Comparison of ENCODE assay signal across 22 cellular contexts in the genomic region with DNA sequence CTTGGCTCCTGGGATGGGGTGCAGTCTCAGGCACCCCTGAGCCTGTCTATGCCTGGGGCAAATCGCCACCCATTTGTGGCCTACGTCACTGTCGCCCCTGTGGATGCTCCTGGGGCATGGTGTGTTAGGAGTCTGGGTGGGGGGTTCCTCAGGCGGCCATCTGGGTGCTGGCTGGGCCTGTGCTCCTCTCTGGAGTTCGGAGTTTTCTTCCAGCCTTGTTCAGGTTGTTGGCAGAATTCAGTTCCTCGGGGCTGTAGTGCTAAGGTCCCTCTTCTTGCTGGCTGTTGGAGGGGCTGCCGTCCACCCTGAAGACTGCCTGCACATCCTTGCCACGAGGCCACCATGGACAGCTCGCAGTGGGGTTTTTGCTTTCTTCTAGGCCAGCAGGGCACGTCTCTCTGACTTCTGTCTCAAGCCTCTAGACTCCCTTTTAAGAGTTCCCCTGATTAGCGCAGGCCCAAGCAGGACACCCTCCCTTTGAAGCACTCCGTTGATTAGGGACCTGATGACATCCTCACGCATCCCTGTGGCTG.
DNase-seq lines count a peak whose midpoint lies in the region; ATAC-seq and TF ChIP-seq lines count a peak whose summit lies in the region.
"Had no signal": no experiment of that assay in that cellular context is flagged by ENCODE, and none has a peak within 500 bp of the region (broad histone marks: within the 10 kb centered on the region; RNA-seq: fewer than 3 reads in every experiment).

No MANE protein-coding gene starts in this region.

- no peak overlapping the region for H3K27ac ChIP-seq in neuronal stem cell (replicated peaks; ENCODE audit: low read length)
- no peak overlapping the region for H3K27ac ChIP-seq in upper lobe of right lung
- H3K27ac ChIP-seq in gastroesophageal sphincter = no peak overlapping the region
- H3K27ac ChIP-seq: A549; BLaER1 treated with 17β-estradiol and CSF1 and Interleukin-3, amounts not matched to agents 10 nM and 100 nM had no signal

- H3K27me3 Mint-ChIP-seq in natural killer cell treated with Interleukin-12 subunit alpha and Interleukin-12 subunit beta and Interleukin-15 and Interleukin-18, amount 100 ng/mL, for 72 hours = peaks cover 12 to 21% of the 10 kb centered on the region in 2 donors
- peaks cover 5 to 25% of the 10 kb centered on the region in 2 donors for H3K27me3 Mint-ChIP-seq in natural killer cell (ENCODE audit: low read depth in 2 of 2)

- no peak overlapping the region for H3K14ac ChIP-seq in neuronal stem cell (ENCODE audit: low read length)

- H3K18ac ChIP-seq in neuronal stem cell (ENCODE audit: low read length) = peak overlapping the region; percentile 8

- no peak overlapping the region for H3K9ac ChIP-seq in neuronal stem cell (ENCODE audit: low read depth, low read length, poor library complexity)
- H3K9ac ChIP-seq: BLaER1 treated with 17β-estradiol and CSF1 and Interleukin-3, amounts not matched to agents 10 nM and 100 nM had no signal

- TF ChIP-seq EP300 in Ishikawa (IDR thresholded peaks at IDR 0.05; ENCODE audit: borderline replicate concordance) (no peak), gastroesophageal sphincter (IDR thresholded peaks at IDR 0.05) (no peak)

- no peak overlapping the region for H2BK15ac ChIP-seq in neuronal stem cell (ENCODE audit: low read length)

- H2AFZ ChIP-seq in neuronal stem cell (ENCODE audit: low read length) = no peak overlapping the region

- no peak overlapping the region for H2AK5ac ChIP-seq in neuronal stem cell (ENCODE audit: low read depth, low read length)

- H3K4me3 Mint-ChIP-seq in natural killer cell treated with Interleukin-12 subunit alpha and Interleukin-12 subunit beta and Interleukin-15 and Interleukin-18, amount 100 ng/mL, for 72 hours = no peak overlapping the region
- H3K4me3 Mint-ChIP-seq in natural killer cell = no peak overlapping the region
- H3K4me3 Mint-ChIP-seq: CD14-positive monocyte; CD4-positive, alpha-beta T cell; CD8-positive, alpha-beta memory T cell had no signal

- TF ChIP-seq POLR2A in gastroesophageal sphincter (IDR thresholded peaks at IDR 0.05) = no peak

- no peak overlapping the region for H3K23ac ChIP-seq in neuronal stem cell (ENCODE audit: low read depth, low read length, poor library complexity)

- H3K4me2 ChIP-seq in neuronal stem cell (ENCODE audit: insufficient read depth, low read length, poor library complexity, severe bottlenecking) = no peak overlapping the region
- H3K4me2 ChIP-seq: A549; BLaER1 treated with 17β-estradiol and CSF1 and Interleukin-3, amounts not matched to agents 10 nM and 100 nM had no signal

- no CpG with 5 or more reads among the region's 13 CpGs for WGBS in neuronal stem cell (ENCODE audit: extremely low coverage in 2 of 2, insufficient read length in 2 of 2, insufficient replicate concordance in 1 of 2), 2 donors
- WGBS in gastroesophageal sphincter (ENCODE audit: low coverage in 1 of 2), 2 donors = 44 to 94% methylated on average over 3 to 8 of the region's 13 CpGs

- DNase-seq in natural killer cell treated with Interleukin-12 subunit alpha and Interleukin-12 subunit beta and Interleukin-15 and Interleukin-18, amount 100 ng/mL, for 72 hours (ENCODE audit: low spot score) = no peak
- no peak for DNase-seq in natural killer cell
- no peak for DNase-seq in neuronal stem cell (ENCODE audit: low spot score)
- peak; percentile 39 for DNase-seq in upper lobe of right lung
- no peak for DNase-seq in effector CD4-positive, alpha-beta T cell
- DNase-seq: 8988T; ACHN; AML-193; BE2C; Calu3; CD4-positive, alpha-beta T cell; CD8-positive, alpha-beta memory T cell; COR-L47; DMS79 treated with DMSO at 0.1 percent for 48 hours; GOT3; HCEC 1CT had no signal

- intact Hi-C loops in natural killer cell (cut with micrococcal nuclease) (no loop called here), upper lobe of right lung (cut with DNase I) (no loop called here)

- peaks cover 4 to 6% of the 10 kb centered on the region in 2 donors for H3K4me1 ChIP-seq in neuronal stem cell (ENCODE audit: control insufficient read depth in 2 of 2, insufficient read depth in 1 of 2, low read depth in 1 of 2, low read length in 2 of 2)
- no peaks in the 10 kb centered on the region for H3K4me1 ChIP-seq in upper lobe of right lung
- no peaks in the 10 kb centered on the region for H3K4me1 ChIP-seq in gastroesophageal sphincter
- H3K4me1 ChIP-seq: A549, BE2C had no signal

- no peaks in the 10 kb centered on the region for H3K9me3 Mint-ChIP-seq in natural killer cell treated with Interleukin-12 subunit alpha and Interleukin-12 subunit beta and Interleukin-15 and Interleukin-18, amount 100 ng/mL, for 72 hours
- no peaks in the 10 kb centered on the region for H3K9me3 Mint-ChIP-seq in natural killer cell
- H3K9me3 Mint-ChIP-seq: CD4-positive, alpha-beta T cell had no signal

- H3K27me3 ChIP-seq in neuronal stem cell (ENCODE audit: control insufficient read depth in 3 of 3, insufficient read depth in 3 of 3, low read depth in 1 of 3, low read length in 3 of 3) = peaks cover 0 to 4% (median 0%) of the 10 kb centered on the region in 3 experiments
- H3K27me3 ChIP-seq in upper lobe of right lung = peaks cover 3% of the 10 kb centered on the region
- peaks cover 48% of the 10 kb centered on the region for H3K27me3 ChIP-seq in gastroesophageal sphincter
- H3K27me3 ChIP-seq: BE2C had no signal

- no peak overlapping the region for H2BK5ac ChIP-seq in neuronal stem cell (ENCODE audit: low read length)

- H3K36me3 Mint-ChIP-seq in natural killer cell treated with Interleukin-12 subunit alpha and Interleukin-12 subunit beta and Interleukin-15 and Interleukin-18, amount 100 ng/mL, for 72 hours = no peaks in the 10 kb centered on the region
- no peaks in the 10 kb centered on the region for H3K36me3 Mint-ChIP-seq in natural killer cell
- H3K36me3 Mint-ChIP-seq: CD14-positive monocyte; CD8-positive, alpha-beta memory T cell had no signal

- TF ChIP-seq CTCF in natural killer cell (IDR thresholded peaks at IDR 0.05) (no peak), upper lobe of right lung (IDR thresholded peaks at IDR 0.05) (no peak), gastroesophageal sphincter (IDR thresholded peaks at IDR 0.05) (no peak)

- TF ChIP-seq RAD21 in Ishikawa (IDR thresholded peaks at IDR 0.05; ENCODE audit: low read depth) = no peak

- H3K79me1 ChIP-seq in neuronal stem cell (ENCODE audit: low read depth, low read length) = no peaks in the 10 kb centered on the region

- H4K8ac ChIP-seq in neuronal stem cell (ENCODE audit: low read depth, low read length) = no peak overlapping the region

- H3K4me1 Mint-ChIP-seq in natural killer cell treated with Interleukin-12 subunit alpha and Interleukin-12 subunit beta and Interleukin-15 and Interleukin-18, amount 100 ng/mL, for 72 hours (ENCODE audit: low read depth in 2 of 2) = no peaks in the 10 kb centered on the region
- no peaks in the 10 kb centered on the region for H3K4me1 Mint-ChIP-seq in natural killer cell
- H3K4me1 Mint-ChIP-seq: CD8-positive, alpha-beta memory T cell had no signal

- H3K4ac ChIP-seq in neuronal stem cell (ENCODE audit: low read length) = no peak overlapping the region

- no peaks in the 10 kb centered on the region for H3K9me3 ChIP-seq in neuronal stem cell (replicated peaks in 1 of 2; ENCODE audit: control insufficient read depth in 2 of 2, insufficient read depth in 1 of 2, low read depth in 1 of 2, low read length in 2 of 2)
- H3K9me3 ChIP-seq in upper lobe of right lung = no peaks in the 10 kb centered on the region
- H3K9me3 ChIP-seq in gastroesophageal sphincter = peaks cover 0 to 8% (median 0%) of the 10 kb centered on the region in 3 donors
- H3K9me3 ChIP-seq: A549, BE2C had no signal

- no peak overlapping the region for H2BK120ac ChIP-seq in neuronal stem cell (ENCODE audit: low read depth, low read length)

- no peak overlapping the region for H2BK12ac ChIP-seq in neuronal stem cell (ENCODE audit: low read length)

- H3K4me3 ChIP-seq in neuronal stem cell (ENCODE audit: low read length in 2 of 2) (no peak overlapping the region), upper lobe of right lung (no peak overlapping the region), gastroesophageal sphincter (no peak overlapping the region)
- H3K4me3 ChIP-seq: A549; BLaER1 treated with 17β-estradiol and CSF1 and Interleukin-3, amounts not matched to agents 10 nM and 100 nM had no signal

- peak; percentile 21 to 28 for ATAC-seq in natural killer cell treated with Interleukin-12 subunit alpha and Interleukin-12 subunit beta and Interleukin-15 and Interleukin-18, amount 100 ng/mL, for 72 hours
- ATAC-seq in natural killer cell = no peak
- no peak for ATAC-seq in upper lobe of right lung
- ATAC-seq in gastroesophageal sphincter = no peak
- no peak for ATAC-seq in HG03025 (IDR thresholded peaks at IDR 0.05; ENCODE audit: low FRiP score, unreplicated experiment)

- no peaks in the 10 kb centered on the region for H3K36me3 ChIP-seq in neuronal stem cell (replicated peaks in 1 of 2; ENCODE audit: control insufficient read depth in 2 of 2, insufficient read depth in 2 of 2, low read length in 2 of 2)
- no peaks in the 10 kb centered on the region for H3K36me3 ChIP-seq in upper lobe of right lung
- H3K36me3 ChIP-seq in gastroesophageal sphincter = no peaks in the 10 kb centered on the region
- H3K36me3 ChIP-seq: BE2C; BLaER1 treated with 17β-estradiol and CSF1 and Interleukin-3, amounts not matched to agents 10 nM and 100 nM had no signal

- no peak overlapping the region for H4K91ac ChIP-seq in neuronal stem cell (ENCODE audit: low read depth, low read length, poor library complexity)

- no peak overlapping the region for H3K27ac Mint-ChIP-seq in natural killer cell treated with Interleukin-12 subunit alpha and Interleukin-12 subunit beta and Interleukin-15 and Interleukin-18, amount 100 ng/mL, for 72 hours
- H3K27ac Mint-ChIP-seq in natural killer cell = no peak overlapping the region
- H3K27ac Mint-ChIP-seq: CD14-positive monocyte; CD4-positive, alpha-beta T cell had no signal

TF ChIP-seq in Ishikawa, 13 proteins besides CTCF, POLR2A, EP300 and RAD21 (continues in another document):
- TF ChIP-seq EGR1 (IDR thresholded peaks at IDR 0.05) = no peak

Comparison
In these comparisons a context has a peak if more than half of its experiments do, and no peak if none do; other contexts are left out.
1. ATAC-seq: peak in natural killer cell treated with Interleukin-12 subunit alpha and Interleukin-12 subunit beta and Interleukin-15 and Interleukin-18, amount 100 ng/mL, for 72 hours (2 of 2); none in natural killer cell (0 of 3), upper lobe of right lung (single experiment), gastroesophageal sphincter (single experiment) and HG03025 (single experiment).